In genomic region chr10:92997620-92998019, GRCh38 we compare ENCODE assay signal across 25 cellular contexts.
DNase-seq lines count a peak whose midpoint lies in the region; ATAC-seq and TF ChIP-seq lines count a peak whose summit lies in the region.
"Had no signal": no experiment of that assay in that cellular context is flagged by ENCODE, and none has a peak within 500 bp of the region (broad histone marks: within the 10 kb centered on the region; RNA-seq: fewer than 3 reads in every experiment).

No MANE protein-coding gene starts in this region.

- no peak overlapping the region for H3K9ac ChIP-seq in KMS-11

- H3K4me3 ChIP-seq in KMS-11 (IDR thresholded peaks at IDR 0.05; ENCODE audit: insufficient read depth, low read depth, low read length) (no peak overlapping the region), coronary artery (no peak overlapping the region)
- H3K4me3 ChIP-seq: breast epithelium, HAP-1, lower lobe of right lung, SJCRH30, tibial nerve had no signal

- no peaks in the 10 kb centered on the region for H3K36me3 ChIP-seq in KMS-11 (ENCODE audit: insufficient read depth)
- H3K36me3 ChIP-seq: HAP-1, lower lobe of right lung, SJCRH30, tibial nerve, WERI-Rb-1 had no signal

- DNase-seq in EL (peak; percentile 8), coronary artery (ENCODE audit: low spot score) (no peak), stromal cell of bone marrow (ENCODE audit: low read depth) (peak; percentile 21)
- DNase-seq in stimulated activated naive CD4-positive, alpha-beta T cell (lab: John Stamatoyannopoulos, UW): no peak
- DNase-seq: activated CD4-positive, alpha-beta T cell treated with anti-CD3 and anti-CD28 coated beads for 48 hours; activated CD8-positive, alpha-beta memory T cell treated with anti-CD3 and anti-CD28 coated beads for 24 hours; activated naive CD4-positive, alpha-beta T cell treated with anti-CD3 and anti-CD28 coated beads, Interleukin-2, amount 50 U/mL, for 16 hours; activated T-cell treated with anti-CD3 and anti-CD28 coated beads for 4 hours; amniotic stem cell; effector CD8-positive, alpha-beta T cell; GDM1; lower lobe of right lung; NCI-H1105; NCI-H187 treated with DMSO at 0.1 percent for 48 hours; NCI-H2171; NCI-H510A; SJCRH30; T1000; WERI-Rb-1 had no signal

- H3K79me2 ChIP-seq in KMS-11 (ENCODE audit: insufficient read depth, low read depth): no peaks in the 10 kb centered on the region

- TF ChIP-seq CTCF in KMS-11 (conservative IDR thresholded peaks at IDR 0.05; ENCODE audit: low read depth, low read length): no peak
- TF ChIP-seq CTCF in coronary artery (IDR thresholded peaks at IDR 0.05): no peak

- no peaks in the 10 kb centered on the region for H3K27me3 ChIP-seq in KMS-11 (ENCODE audit: insufficient read depth, low read depth)
- H3K27me3 ChIP-seq: breast epithelium, SJCRH30, tibial nerve had no signal

- no peak for ATAC-seq in HG03039 (IDR thresholded peaks at IDR 0.05; ENCODE audit: unreplicated experiment)
- no peak for ATAC-seq in HG03442 (IDR thresholded peaks at IDR 0.05; ENCODE audit: unreplicated experiment)
- ATAC-seq: lower lobe of right lung had no signal

- peaks cover 54% of the 10 kb centered on the region for H3K4me1 ChIP-seq in KMS-11 (ENCODE audit: low read depth, poor library complexity, severe bottlenecking)
- H3K4me1 ChIP-seq: breast epithelium, lower lobe of right lung, SJCRH30 had no signal

- H3K27ac ChIP-seq in KMS-11: no peak overlapping the region
- H3K27ac ChIP-seq in coronary artery: peak overlapping the region; percentile 28 to 67
- H3K27ac ChIP-seq: breast epithelium, lower lobe of right lung, SJCRH30, tibial nerve, WERI-Rb-1 had no signal

- H2AFZ ChIP-seq in KMS-11 (ENCODE audit: low read depth): no peak overlapping the region

- 0 out of 2 replicates have a peak overlapping the region, but pooled peaks have one; percentile 19 for H3K4me2 ChIP-seq in KMS-11

- no peaks in the 10 kb centered on the region for H4K20me1 ChIP-seq in KMS-11 (ENCODE audit: insufficient read depth)

Comparison
In these comparisons a context has a peak if more than half of its experiments do, and no peak if none do; other contexts are left out.
1. DNase-seq: peak in EL (single experiment) and stromal cell of bone marrow (single experiment); none in coronary artery (single experiment) and stimulated activated naive CD4-positive, alpha-beta T cell (0 of 6).